ENCODE assay signal across 8 cellular contexts in the genomic region with DNA sequence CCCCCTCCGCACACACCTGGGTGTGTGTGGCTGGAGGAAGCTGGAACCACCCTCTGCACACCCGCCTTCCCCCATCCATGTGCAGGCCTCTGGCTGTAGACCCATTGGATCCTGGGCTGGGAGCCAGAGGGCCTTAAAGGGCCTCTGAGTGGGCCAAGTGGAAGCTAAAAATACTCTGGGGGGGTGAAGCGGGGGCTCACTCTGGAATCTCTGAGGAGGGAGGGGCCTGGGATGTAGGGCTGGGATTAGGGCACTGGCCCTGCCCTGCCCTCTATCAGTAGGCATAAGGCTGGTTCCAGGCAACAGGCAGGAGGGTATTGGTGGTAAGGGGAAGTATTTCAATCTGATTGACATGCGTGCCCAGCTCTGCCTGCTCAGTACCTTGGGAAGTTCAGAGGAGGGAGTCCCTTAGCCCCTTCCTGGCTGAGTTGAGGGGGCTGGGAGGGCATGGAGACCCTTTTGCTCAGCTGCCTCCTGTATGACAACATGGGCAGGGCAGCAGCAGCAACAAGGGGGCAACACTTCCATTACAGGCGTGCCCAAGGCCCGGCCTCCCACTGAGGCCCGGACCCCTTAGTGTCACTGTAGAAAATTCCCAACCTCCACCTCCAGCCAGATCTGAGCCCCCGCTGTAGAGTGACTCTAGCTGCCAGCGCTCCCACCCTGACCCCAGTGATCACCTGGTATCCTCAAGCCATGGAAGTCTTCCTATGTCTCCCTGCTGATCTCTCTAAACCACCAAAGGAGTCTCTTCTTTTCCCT. TPM values are rescaled to one million over a fixed set of nuclear protein-coding genes. Genes with fewer than 3 reads are reported as not detected.
A peak's percentile ranks its signal among the peaks of the same experiment; 100 is the strongest.
DNase-seq lines count a peak whose midpoint lies in the region; ATAC-seq and TF ChIP-seq lines count a peak whose summit lies in the region.

No MANE protein-coding gene starts in this region.

- H3K9me3 ChIP-seq in muscle layer of colon (ENCODE audit: low read length): no peaks in the 10 kb centered on the region
- H3K9me3 ChIP-seq in vagina: no peaks in the 10 kb centered on the region

- H3K36me3 ChIP-seq in muscle layer of colon (ENCODE audit: insufficient read depth, low read length) (no peaks in the 10 kb centered on the region), vagina (no peaks in the 10 kb centered on the region)

- H3K27me3 ChIP-seq in muscle layer of colon (ENCODE audit: control insufficient read depth in 1 of 2, insufficient read depth in 2 of 2, low read length in 2 of 2): no peaks in the 10 kb centered on the region
- H3K27me3 ChIP-seq in vagina: no peaks in the 10 kb centered on the region

- intact Hi-C loops in vagina (cut with DNase I): no loop called here

- H3K36me3 Mint-ChIP-seq in activated CD8-positive, alpha-beta memory T cell treated with anti-CD3 and anti-CD28 coated beads, Interleukin-2, amount 10 ng/mL, durations not matched to agents 7 days and 5 days: peaks cover 2% of the 10 kb centered on the region

- DNase-seq in activated CD8-positive, alpha-beta memory T cell treated with anti-CD3 and anti-CD28 coated beads, Interleukin-2, amount 10 ng/mL, durations not matched to agents 7 days and 5 days: no peak
- DNase-seq in activated CD8-positive, alpha-beta memory T cell treated with anti-CD3 and anti-CD28 coated beads, Interleukin-2, amount 50 U/mL, for 48 hours: no peak
- DNase-seq in fibroblast of gingiva (ENCODE audit: low read depth) (peak; percentile 77), vagina (ENCODE audit: extremely low spot score in 2 of 2) (no peak), UCSD-AML1 (lab: John Stamatoyannopoulos, UW; ENCODE audit: unreplicated experiment) (no peak)

- H3K27ac Mint-ChIP-seq in activated CD8-positive, alpha-beta memory T cell treated with anti-CD3 and anti-CD28 coated beads, Interleukin-2, amount 10 ng/mL, durations not matched to agents 7 days and 5 days: peak overlapping the region; percentile 5

- H3K27ac ChIP-seq in muscle layer of colon (ENCODE audit: low read depth, low read length): peak overlapping the region; percentile 79
- peak overlapping the region; percentile 84 for H3K27ac ChIP-seq in vagina

- no peak for TF ChIP-seq POLR2A in vagina (IDR thresholded peaks at IDR 0.05)

- H3K4me3 ChIP-seq in muscle layer of colon (ENCODE audit: low read depth in 1 of 2, low read length in 2 of 2): peak overlapping the region; percentile 18 to 39
- H3K4me3 ChIP-seq in vagina: peak overlapping the region in 1 of 2 donors; percentile 10

- no peak for TF ChIP-seq CTCF in vagina (IDR thresholded peaks at IDR 0.05)

- ATAC-seq in activated CD8-positive, alpha-beta memory T cell treated with anti-CD3 and anti-CD28 coated beads, Interleukin-2, amount 10 ng/mL, durations not matched to agents 7 days and 5 days: no peak
- ATAC-seq in HG03571 (IDR thresholded peaks at IDR 0.05; ENCODE audit: unreplicated experiment) (no peak), GM19452 (IDR thresholded peaks at IDR 0.05; ENCODE audit: unreplicated experiment) (no peak)

- peaks cover 3% of the 10 kb centered on the region for H3K27me3 Mint-ChIP-seq in activated CD8-positive, alpha-beta memory T cell treated with anti-CD3 and anti-CD28 coated beads, Interleukin-2, amount 10 ng/mL, durations not matched to agents 7 days and 5 days

- peaks cover 11% of the 10 kb centered on the region for H3K4me1 Mint-ChIP-seq in activated CD8-positive, alpha-beta memory T cell treated with anti-CD3 and anti-CD28 coated beads, Interleukin-2, amount 10 ng/mL, durations not matched to agents 7 days and 5 days

- H3K4me1 ChIP-seq in muscle layer of colon (ENCODE audit: insufficient read depth, low read length) (peaks cover 82% of the 10 kb centered on the region), vagina (peaks cover 92% of the 10 kb centered on the region)

- no peaks in the 10 kb centered on the region for H3K9me3 Mint-ChIP-seq in activated CD8-positive, alpha-beta memory T cell treated with anti-CD3 and anti-CD28 coated beads, Interleukin-2, amount 10 ng/mL, durations not matched to agents 7 days and 5 days (ENCODE audit: low read depth)

- no peak overlapping the region for H3K9ac ChIP-seq in muscle layer of colon (ENCODE audit: low read length)

- no peak overlapping the region for H3K4me3 Mint-ChIP-seq in activated CD8-positive, alpha-beta memory T cell treated with anti-CD3 and anti-CD28 coated beads, Interleukin-2, amount 10 ng/mL, durations not matched to agents 7 days and 5 days

- CTCF ChIA-PET in activated CD8-positive, alpha-beta memory T cell treated with anti-CD3 and anti-CD28 coated beads, Interleukin-2, amount 10 ng/mL, durations not matched to agents 7 days and 5 days (lab: Charles Lee): interaction anchor here (0.6 to 1.7 kb wide), 5 partner anchors 8 to 1015 kb away, joined by 3 to 5 read pairs (median 3); no protein-coding TSS in a partner anchor

RNA-seq across cellular contexts. Expression of a gene that starts 5.2 kb away (rescaled TPM):
- total RNA-seq in activated CD8-positive, alpha-beta memory T cell treated with anti-CD3 and anti-CD28 coated beads, Interleukin-2, amount 10 ng/mL, durations not matched to agents 7 days and 5 days: 10 to 100 TPM; 10.3 to 11.3 TPM
- total RNA-seq in vagina: 50.8 TPM

RNA-seq across cellular contexts. Expression of a gene that starts 34.0 kb away (rescaled TPM):
- 10 to 100 TPM; 13.6 to 20.9 TPM for total RNA-seq in activated CD8-positive, alpha-beta memory T cell treated with anti-CD3 and anti-CD28 coated beads, Interleukin-2, amount 10 ng/mL, durations not matched to agents 7 days and 5 days
- total RNA-seq in vagina: 44.4 TPM
